In genomic region chr19:12890787-12891552, GRCh38 we compare ENCODE assay signal across 1 cellular context.
TF ChIP-seq lines count a peak whose summit lies in the region.

Gene GCDH (plus strand): TSS chr19:12891160. CDS start chr19:12891305, 145 bp downstream.

TF ChIP-seq in K562, 482 proteins besides CTCF, POLR2A, EP300 and RAD21 (continued from another document and continues in another):
- TF ChIP-seq FOXP1 (CRISPR knock-in tag; IDR thresholded peaks at IDR 0.05) (peak; percentile 72; the same call in 1 of the 2 replicates), CTBP1 (IDR thresholded peaks at IDR 0.05; ENCODE audit: borderline replicate concordance) (0 out of 2 replicates have a peak, but pooled peaks have one; percentile 51), WHSC1 (IDR thresholded peaks at IDR 0.05; ENCODE audit: low read length) (no peak), POLR2B (IDR thresholded peaks at IDR 0.05; ENCODE audit: low read depth, partially characterized antibody) (no peak), CREBBP (IDR thresholded peaks at IDR 0.05; ENCODE audit: low read depth, low read length) (no peak), PBX2 (CRISPR knock-in tag; IDR thresholded peaks at IDR 0.05; ENCODE audit: low read depth) (no peak), PBX2 (tag; conservative IDR thresholded peaks at IDR 0.05; ENCODE audit: low read depth) (no peak), RBM25 (IDR thresholded peaks at IDR 0.05; ENCODE audit: low read depth, low read length, severe bottlenecking) (no peak), ATF4 (CRISPR knock-in tag; IDR thresholded peaks at IDR 0.05) (no peak), EGR1 (conservative IDR thresholded peaks at IDR 0.05) (peak; percentile 33), FOXP4 (CRISPR knock-in tag; IDR thresholded peaks at IDR 0.05; ENCODE audit: borderline replicate concordance) (no peak), KHSRP (IDR thresholded peaks at IDR 0.05) (no peak), PHTF2 (CRISPR knock-in tag; IDR thresholded peaks at IDR 0.05) (no peak), KDM1A (IDR thresholded peaks at IDR 0.05) (no peak), TSC22D4 (tag; IDR thresholded peaks at IDR 0.05) (no peak), NFRKB (IDR thresholded peaks at IDR 0.05; ENCODE audit: low read depth) (no peak), ZNF592 (IDR thresholded peaks at IDR 0.05) (no peak), ELK1 (CRISPR knock-in tag; IDR thresholded peaks at IDR 0.05) (no peak), NRF1 (conservative IDR thresholded peaks at IDR 0.05 in 1 of 2, IDR thresholded peaks at IDR 0.05 in 1 of 2) (peak; percentile 69 to 70), FOXA3 (CRISPR knock-in tag; conservative IDR thresholded peaks at IDR 0.05 in 1 of 2, IDR thresholded peaks at IDR 0.05 in 1 of 2) (peak in 1 of 2 experiments; percentile 72; a peak in 1 of 4 replicates), ESRRA (IDR thresholded peaks at IDR 0.05; ENCODE audit: borderline replicate concordance, low read depth) (no peak; the same call in 1 of the 2 replicates), ZNF143 (CRISPR knock-in tag; IDR thresholded peaks at IDR 0.05) (peak; percentile 46; the same call in 1 of the 2 replicates), ZFX (CRISPR knock-in tag; IDR thresholded peaks at IDR 0.05) (peak; percentile 57), MYBL2 (IDR thresholded peaks at IDR 0.05; ENCODE audit: low read depth) (no peak), MYBL2 (CRISPR knock-in tag; IDR thresholded peaks at IDR 0.05; ENCODE audit: borderline replicate concordance) (no peak), HES1 (IDR thresholded peaks at IDR 0.05; ENCODE audit: low read depth) (no peak), MTA1 (IDR thresholded peaks at IDR 0.05; ENCODE audit: borderline replicate concordance) (peak; percentile 96), STAG1 (CRISPR knock-in tag; IDR thresholded peaks at IDR 0.05; ENCODE audit: borderline replicate concordance) (no peak; the same call in 1 of the 2 replicates), ZFP36 (IDR thresholded peaks at IDR 0.05; ENCODE audit: low read depth, low read length, partially characterized antibody) (no peak), SFPQ (IDR thresholded peaks at IDR 0.05; ENCODE audit: low read depth, low read length) (no peak), MAZ (CRISPR knock-in tag; conservative IDR thresholded peaks at IDR 0.05 in 1 of 2, IDR thresholded peaks at IDR 0.05 in 1 of 2) (peak; percentile 98 to 100), ZNF239 (CRISPR knock-in tag; IDR thresholded peaks at IDR 0.05) (no peak), U2AF1 (optimal IDR thresholded peaks at IDR 0.05; ENCODE audit: low read depth, low read length) (no peak), GATA2 (CRISPR knock-in tag; IDR thresholded peaks at IDR 0.05) (no peak), USF1 (CRISPR knock-in tag; IDR thresholded peaks at IDR 0.05) (peak; percentile 29), NFXL1 (CRISPR knock-in tag; IDR thresholded peaks at IDR 0.05) (no peak), ETV6 (IDR thresholded peaks at IDR 0.05; ENCODE audit: borderline replicate concordance in 1 of 2, low read depth in 2 of 2, low read length in 1 of 2) (no peak), ETV6 (CRISPR knock-in tag; IDR thresholded peaks at IDR 0.05; ENCODE audit: borderline replicate concordance) (no peak), NFIC (IDR thresholded peaks at IDR 0.05) (no peak; the same call in 1 of the 2 replicates), ZNF589 (CRISPR knock-in tag; IDR thresholded peaks at IDR 0.05; ENCODE audit: low read depth) (no peak), GABPA (tag; conservative IDR thresholded peaks at IDR 0.05; ENCODE audit: low read depth) (no peak; the same call in 1 of the 2 replicates), ARID4B (CRISPR knock-in tag; IDR thresholded peaks at IDR 0.05) (peak; percentile 99), CHD2 (IDR thresholded peaks at IDR 0.05; ENCODE audit: low read depth, low read length) (peak; percentile 58), RBM34 (IDR thresholded peaks at IDR 0.05; ENCODE audit: borderline replicate concordance, insufficient read depth, low read length) (no peak)
